In the genomic region with DNA sequence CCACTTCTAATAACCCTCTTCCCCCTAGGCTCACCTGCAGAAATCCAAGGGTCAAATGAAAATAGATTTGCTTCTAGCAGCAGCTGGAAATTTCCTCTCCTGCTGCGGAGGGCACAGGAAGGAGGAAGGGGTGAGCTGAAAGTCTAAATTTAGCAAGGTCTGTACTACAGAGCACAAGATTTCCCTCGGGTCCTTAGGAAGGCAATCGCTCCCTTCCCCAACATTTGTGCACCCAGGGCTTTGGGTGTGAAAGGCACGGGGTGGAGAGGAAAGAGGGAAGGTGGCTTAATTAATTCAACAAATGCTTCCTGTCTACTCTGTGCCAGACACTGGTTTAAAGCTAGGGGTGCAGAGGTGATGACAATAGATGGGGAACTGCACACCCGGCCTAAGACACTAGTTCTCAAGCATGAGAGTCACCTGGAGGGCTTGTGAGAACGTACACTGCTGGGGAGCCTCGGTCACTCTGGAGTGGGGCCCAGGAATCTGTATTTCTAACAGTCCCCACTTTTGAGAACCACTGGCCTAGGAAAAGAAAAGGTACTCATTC, we compare ENCODE assay signal across 12 cellular contexts.
DNase-seq lines count a peak whose midpoint lies in the region; ATAC-seq lines count a peak whose summit lies in the region.
"Had no signal": no experiment of that assay in that cellular context is flagged by ENCODE, and none has a peak within 500 bp of the region (broad histone marks: within the 10 kb centered on the region; RNA-seq: fewer than 3 reads in every experiment).

No MANE protein-coding gene starts in this region.

- no peaks in the 10 kb centered on the region for H3K27me3 ChIP-seq in right cardiac atrium (ENCODE audit: control insufficient read depth, insufficient read depth)
- H3K27me3 ChIP-seq in aorta (ENCODE audit: control insufficient read depth in 1 of 2, insufficient read depth in 2 of 2, low read length in 1 of 2): no peaks in the 10 kb centered on the region
- H3K27me3 ChIP-seq: pancreas had no signal

- no peak overlapping the region for H3K4me3 ChIP-seq in right cardiac atrium (ENCODE audit: low read length)
- H3K4me3 ChIP-seq in aorta (ENCODE audit: low read length in 2 of 2): no peak overlapping the region
- H3K4me3 ChIP-seq: pancreas had no signal

- H3K36me3 ChIP-seq in aorta (ENCODE audit: control insufficient read depth in 1 of 2, insufficient read depth in 2 of 2, low read length in 1 of 2): no peaks in the 10 kb centered on the region
- H3K36me3 ChIP-seq: pancreas had no signal

- DNase-seq in Right ventricle myocardium inferior (ENCODE audit: missing footprints): no peak
- no peak for DNase-seq in cardiac septum (ENCODE audit: low spot score)
- no peak for DNase-seq in right cardiac atrium
- no peak for DNase-seq in sciatic nerve (ENCODE audit: low spot score)
- no peak for DNase-seq in aorta
- no peak for DNase-seq in stimulated activated CD4-positive, alpha-beta T cell treated with anti-CD3 and anti-CD28 coated beads, Interleukin-12 subunit alpha, Interleukin-12 subunit beta, amount 100 ng/mL, for 4 hours
- DNase-seq: activated CD4-positive, alpha-beta T cell treated with anti-CD3 and anti-CD28 coated beads for 4 hours; NCI-H1092; NCI-H446 treated with DMSO at 0.1 percent for 48 hours; pancreas had no signal

- intact Hi-C loops in Right ventricle myocardium inferior (cut with DNase I) (no loop called here), cardiac septum (cut with DNase I) (no loop called here), right cardiac atrium (cut with DNase I) (no loop called here), sciatic nerve (cut with DNase I) (no loop called here), aorta (cut with DNase I) (no loop called here)

- peaks cover 16% of the 10 kb centered on the region for H3K4me1 ChIP-seq in right cardiac atrium (ENCODE audit: control insufficient read depth, insufficient read depth, low read length)
- peaks cover 4 to 11% of the 10 kb centered on the region in 2 donors for H3K4me1 ChIP-seq in aorta (ENCODE audit: control insufficient read depth in 1 of 2, insufficient read depth in 2 of 2, low read length in 2 of 2)
- H3K4me1 ChIP-seq: pancreas had no signal

- H3K27ac ChIP-seq in right cardiac atrium (ENCODE audit: low read length) (peak overlapping the region; percentile 90), aorta (ENCODE audit: low read depth in 1 of 2, low read length in 2 of 2) (peak overlapping the region; percentile 92 to 93)

- peak; percentile 71 for ATAC-seq in Right ventricle myocardium inferior
- peak; percentile 57 to 66 for ATAC-seq in right cardiac atrium
- ATAC-seq in sciatic nerve: peak; percentile 76
- peak; percentile 73 for ATAC-seq in aorta (ENCODE audit: low FRiP score)
- ATAC-seq in GM18511 (IDR thresholded peaks at IDR 0.05; ENCODE audit: unreplicated experiment): no peak
- ATAC-seq in GM18867 (IDR thresholded peaks at IDR 0.05; ENCODE audit: unreplicated experiment): no peak

- H3K9me3 ChIP-seq in right cardiac atrium (ENCODE audit: control insufficient read depth, low read length) (no peaks in the 10 kb centered on the region), aorta (ENCODE audit: control insufficient read depth, low read length) (no peaks in the 10 kb centered on the region)
- H3K9me3 ChIP-seq: pancreas had no signal

- 24% methylated on average over 7 of the region's 7 CpGs for WGBS in right cardiac atrium
- WGBS in aorta, 2 donors: 20 to 22% methylated on average over 7 of the region's 7 CpGs

Comparison
In these comparisons a context has a peak if more than half of its experiments do, and no peak if none do; other contexts are left out.
1. ATAC-seq: peak in Right ventricle myocardium inferior (single experiment), right cardiac atrium (2 of 2), sciatic nerve (single experiment) and aorta (single experiment); none in GM18511 (single experiment) and GM18867 (single experiment).